1 cellular context compared by ENCODE assay signal in the genomic region with DNA sequence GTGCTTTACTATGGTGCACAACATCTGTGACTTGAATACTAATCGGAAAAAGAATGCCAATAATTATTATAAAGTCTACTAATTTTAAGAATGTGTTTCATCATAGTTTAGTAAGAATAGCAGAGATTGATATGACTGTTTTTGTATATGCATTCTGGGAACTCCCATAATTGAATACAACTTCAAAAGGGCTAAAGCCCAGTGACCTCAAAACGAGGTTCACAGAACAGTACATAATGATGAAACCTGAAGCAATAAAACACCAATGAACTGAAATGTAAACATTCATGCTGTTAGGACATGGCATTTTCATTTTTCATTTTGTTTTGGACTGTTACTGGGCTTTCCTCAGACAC.
TF ChIP-seq lines count a peak whose summit lies in the region.

No MANE protein-coding gene starts in this region.

TF ChIP-seq in K562, 482 proteins besides CTCF, POLR2A, EP300 and RAD21 (continued from another document and continues in another):
- TF ChIP-seq E4F1 (CRISPR knock-in tag; IDR thresholded peaks at IDR 0.05; ENCODE audit: borderline replicate concordance) = no peak
- TF ChIP-seq, protein P1, sequence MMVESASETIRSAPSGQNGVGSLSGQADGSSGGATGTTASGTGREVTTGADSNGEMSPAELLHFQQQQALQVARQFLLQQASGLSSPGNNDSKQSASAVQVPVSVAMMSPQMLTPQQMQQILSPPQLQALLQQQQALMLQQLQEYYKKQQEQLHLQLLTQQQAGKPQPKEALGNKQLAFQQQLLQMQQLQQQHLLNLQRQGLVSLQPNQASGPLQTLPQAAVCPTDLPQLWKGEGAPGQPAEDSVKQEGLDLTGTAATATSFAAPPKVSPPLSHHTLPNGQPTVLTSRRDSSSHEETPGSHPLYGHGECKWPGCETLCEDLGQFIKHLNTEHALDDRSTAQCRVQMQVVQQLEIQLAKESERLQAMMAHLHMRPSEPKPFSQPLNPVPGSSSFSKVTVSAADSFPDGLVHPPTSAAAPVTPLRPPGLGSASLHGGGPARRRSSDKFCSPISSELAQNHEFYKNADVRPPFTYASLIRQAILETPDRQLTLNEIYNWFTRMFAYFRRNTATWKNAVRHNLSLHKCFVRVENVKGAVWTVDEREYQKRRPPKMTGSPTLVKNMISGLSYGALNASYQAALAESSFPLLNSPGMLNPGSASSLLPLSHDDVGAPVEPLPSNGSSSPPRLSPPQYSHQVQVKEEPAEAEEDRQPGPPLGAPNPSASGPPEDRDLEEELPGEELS (CRISPR knock-in tag; IDR thresholded peaks at IDR 0.05; ENCODE audit: borderline replicate concordance) = no peak
- TF ChIP-seq ZFPM2 (CRISPR knock-in tag; IDR thresholded peaks at IDR 0.05) = no peak
- TF ChIP-seq TFAM (CRISPR knock-in tag; conservative IDR thresholded peaks at IDR 0.05) = no peak
- TF ChIP-seq NCOA4 (IDR thresholded peaks at IDR 0.05; ENCODE audit: partially characterized antibody) = no peak
- no peak for TF ChIP-seq BRD4 (IDR thresholded peaks at IDR 0.05)
- no peak for TF ChIP-seq CLOCK (CRISPR knock-in tag; IDR thresholded peaks at IDR 0.05; ENCODE audit: borderline replicate concordance)
- TF ChIP-seq TSHZ1 (CRISPR knock-in tag; IDR thresholded peaks at IDR 0.05) = no peak
- TF ChIP-seq SFPQ (IDR thresholded peaks at IDR 0.05; ENCODE audit: low read depth, low read length) = no peak
- TF ChIP-seq GMEB1 (CRISPR knock-in tag; IDR thresholded peaks at IDR 0.05) = no peak
- no peak for TF ChIP-seq ZNF232 (CRISPR knock-in tag; IDR thresholded peaks at IDR 0.05)
- TF ChIP-seq DMBX1 (CRISPR knock-in tag; IDR thresholded peaks at IDR 0.05; ENCODE audit: borderline replicate concordance) = no peak
- no peak for TF ChIP-seq HES1 (IDR thresholded peaks at IDR 0.05; ENCODE audit: low read depth)
- no peak for TF ChIP-seq SRSF9 (IDR thresholded peaks at IDR 0.05; ENCODE audit: borderline replicate concordance, low read depth, low read length)
- TF ChIP-seq NCOA6 (IDR thresholded peaks at IDR 0.05) = no peak
- TF ChIP-seq NCOA2 (IDR thresholded peaks at IDR 0.05; ENCODE audit: partially characterized antibody in 2 of 2) = no peak
- TF ChIP-seq ZC3H4 (CRISPR knock-in tag; IDR thresholded peaks at IDR 0.05; ENCODE audit: borderline replicate concordance) = no peak
- no peak for TF ChIP-seq ZNF785 (CRISPR knock-in tag; IDR thresholded peaks at IDR 0.05)
- no peak for TF ChIP-seq ZNF280A (IDR thresholded peaks at IDR 0.05; ENCODE audit: low read depth, partially characterized antibody)
- no peak for TF ChIP-seq SP2 (IDR thresholded peaks at IDR 0.05; ENCODE audit: extremely low read depth, low read depth, low read length, poor library complexity, severe bottlenecking)
- no peak for TF ChIP-seq PRPF4 (IDR thresholded peaks at IDR 0.05; ENCODE audit: insufficient read depth, low read depth, low read length, poor library complexity, severe bottlenecking)
- no peak for TF ChIP-seq SRSF7 (optimal IDR thresholded peaks at IDR 0.05; ENCODE audit: low read depth, low read length)
- no peak for TF ChIP-seq KLF10 (CRISPR knock-in tag; IDR thresholded peaks at IDR 0.05)
- TF ChIP-seq ZNF24 (IDR thresholded peaks at IDR 0.05) = no peak
- no peak for TF ChIP-seq FUS (optimal IDR thresholded peaks at IDR 0.05; ENCODE audit: low read depth, low read length)
- TF ChIP-seq, protein P2, sequence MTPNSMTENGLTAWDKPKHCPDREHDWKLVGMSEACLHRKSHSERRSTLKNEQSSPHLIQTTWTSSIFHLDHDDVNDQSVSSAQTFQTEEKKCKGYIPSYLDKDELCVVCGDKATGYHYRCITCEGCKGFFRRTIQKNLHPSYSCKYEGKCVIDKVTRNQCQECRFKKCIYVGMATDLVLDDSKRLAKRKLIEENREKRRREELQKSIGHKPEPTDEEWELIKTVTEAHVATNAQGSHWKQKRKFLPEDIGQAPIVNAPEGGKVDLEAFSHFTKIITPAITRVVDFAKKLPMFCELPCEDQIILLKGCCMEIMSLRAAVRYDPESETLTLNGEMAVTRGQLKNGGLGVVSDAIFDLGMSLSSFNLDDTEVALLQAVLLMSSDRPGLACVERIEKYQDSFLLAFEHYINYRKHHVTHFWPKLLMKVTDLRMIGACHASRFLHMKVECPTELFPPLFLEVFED (CRISPR knock-in tag; conservative IDR thresholded peaks at IDR 0.05) = no peak
- no peak for TF ChIP-seq TCF7L2 (IDR thresholded peaks at IDR 0.05; ENCODE audit: low read depth, low read length)
- TF ChIP-seq CEBPG (CRISPR knock-in tag; IDR thresholded peaks at IDR 0.05) = peak; percentile 93
- TF ChIP-seq CEBPG (tag; conservative IDR thresholded peaks at IDR 0.05 in 1 of 2, IDR thresholded peaks at IDR 0.05 in 1 of 2) = peak; percentile 95 to 99
- TF ChIP-seq, protein P3, sequence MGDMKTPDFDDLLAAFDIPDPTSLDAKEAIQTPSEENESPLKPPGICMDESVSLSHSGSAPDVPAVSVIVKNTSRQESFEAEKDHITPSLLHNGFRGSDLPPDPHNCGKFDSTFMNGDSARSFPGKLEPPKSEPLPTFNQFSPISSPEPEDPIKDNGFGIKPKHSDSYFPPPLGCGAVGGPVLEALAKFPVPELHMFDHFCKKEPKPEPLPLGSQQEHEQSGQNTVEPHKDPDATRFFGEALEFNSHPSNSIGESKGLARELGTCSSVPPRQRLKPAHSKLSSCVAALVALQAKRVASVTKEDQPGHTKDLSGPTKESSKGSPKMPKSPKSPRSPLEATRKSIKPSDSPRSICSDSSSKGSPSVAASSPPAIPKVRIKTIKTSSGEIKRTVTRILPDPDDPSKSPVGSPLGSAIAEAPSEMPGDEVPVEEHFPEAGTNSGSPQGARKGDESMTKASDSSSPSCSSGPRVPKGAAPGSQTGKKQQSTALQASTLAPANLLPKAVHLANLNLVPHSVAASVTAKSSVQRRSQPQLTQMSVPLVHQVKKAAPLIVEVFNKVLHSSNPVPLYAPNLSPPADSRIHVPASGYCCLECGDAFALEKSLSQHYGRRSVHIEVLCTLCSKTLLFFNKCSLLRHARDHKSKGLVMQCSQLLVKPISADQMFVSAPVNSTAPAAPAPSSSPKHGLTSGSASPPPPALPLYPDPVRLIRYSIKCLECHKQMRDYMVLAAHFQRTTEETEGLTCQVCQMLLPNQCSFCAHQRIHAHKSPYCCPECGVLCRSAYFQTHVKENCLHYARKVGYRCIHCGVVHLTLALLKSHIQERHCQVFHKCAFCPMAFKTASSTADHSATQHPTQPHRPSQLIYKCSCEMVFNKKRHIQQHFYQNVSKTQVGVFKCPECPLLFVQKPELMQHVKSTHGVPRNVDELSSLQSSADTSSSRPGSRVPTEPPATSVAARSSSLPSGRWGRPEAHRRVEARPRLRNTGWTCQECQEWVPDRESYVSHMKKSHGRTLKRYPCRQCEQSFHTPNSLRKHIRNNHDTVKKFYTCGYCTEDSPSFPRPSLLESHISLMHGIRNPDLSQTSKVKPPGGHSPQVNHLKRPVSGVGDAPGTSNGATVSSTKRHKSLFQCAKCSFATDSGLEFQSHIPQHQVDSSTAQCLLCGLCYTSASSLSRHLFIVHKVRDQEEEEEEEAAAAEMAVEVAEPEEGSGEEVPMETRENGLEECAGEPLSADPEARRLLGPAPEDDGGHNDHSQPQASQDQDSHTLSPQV (IDR thresholded peaks at IDR 0.05) = 0 out of 2 replicates have a peak, but pooled peaks have one; percentile 21
- TF ChIP-seq CXXC5 (CRISPR knock-in tag; IDR thresholded peaks at IDR 0.05) = no peak
- no peak for TF ChIP-seq KLF16 (IDR thresholded peaks at IDR 0.05)
